Comparison of ENCODE assay signal across 9 cellular contexts in genomic region chr5:125006011-125006685, GRCh38.
DNase-seq lines count a peak whose midpoint lies in the region; ATAC-seq and TF ChIP-seq lines count a peak whose summit lies in the region.
"Had no signal": no experiment of that assay in that cellular context is flagged by ENCODE, and none has a peak within 500 bp of the region (broad histone marks: within the 10 kb centered on the region; RNA-seq: fewer than 3 reads in every experiment).

No MANE protein-coding gene starts in this region.

- H2AFZ ChIP-seq in osteoblast (ENCODE audit: low read length), result no peak overlapping the region

- DNase-seq in endodermal cell, result no peak
- DNase-seq in osteoblast (ENCODE audit: insufficient read length, low spot score, missing footprints), result no peak
- no peak for DNase-seq in left cardiac atrium
- DNase-seq in mucosa of gallbladder (ENCODE audit: low spot score), result no peak
- DNase-seq in T1000 (lab: John Stamatoyannopoulos, UW), result no peak

- TF ChIP-seq CTCF in endodermal cell (conservative IDR thresholded peaks at IDR 0.05) (no peak), osteoblast (IDR thresholded peaks at IDR 0.05; ENCODE audit: extremely low read depth, low read depth, low read length) (no peak)

- no peaks in the 10 kb centered on the region for H3K79me2 ChIP-seq in osteoblast (ENCODE audit: insufficient read depth, low read length)

- no peak overlapping the region for H3K27ac Mint-ChIP-seq in endodermal cell

- H3K9me3 ChIP-seq in HUES48 (ENCODE audit: control insufficient read depth, insufficient read depth, low read length) (no peaks in the 10 kb centered on the region), endodermal cell (ENCODE audit: control insufficient read depth, low read length) (no peaks in the 10 kb centered on the region), osteoblast (ENCODE audit: low read depth, low read length) (no peaks in the 10 kb centered on the region)
- H3K9me3 ChIP-seq: HAP-1 had no signal

- H3K36me3 ChIP-seq in HUES48 (ENCODE audit: control insufficient read depth, insufficient read depth, low read length), result no peaks in the 10 kb centered on the region
- H3K36me3 ChIP-seq in endodermal cell (ENCODE audit: control insufficient read depth, insufficient read depth, low read length), result no peaks in the 10 kb centered on the region
- H3K36me3 ChIP-seq in osteoblast (ENCODE audit: insufficient read depth, low read length), result no peaks in the 10 kb centered on the region
- H3K36me3 ChIP-seq: HAP-1 had no signal

- peaks cover 40% of the 10 kb centered on the region for H3K4me1 Mint-ChIP-seq in endodermal cell

- H3K9ac ChIP-seq in HUES48 (ENCODE audit: low read depth, low read length) (no peak overlapping the region), endodermal cell (ENCODE audit: extremely low read depth, low read length, poor library complexity, severe bottlenecking) (no peak overlapping the region)

- intact Hi-C loops in left cardiac atrium (cut with DNase I), result loop anchor here in 1 of 2 donors (10.0 kb wide), 1 partner anchor 91 kb away; no protein-coding TSS in a partner anchor

- H3K9me3 Mint-ChIP-seq in endodermal cell, result no peaks in the 10 kb centered on the region

- no peak overlapping the region for H3K4me3 Mint-ChIP-seq in endodermal cell

- H3K27me3 ChIP-seq in HUES48 (ENCODE audit: control insufficient read depth, insufficient read depth, low read length) (no peaks in the 10 kb centered on the region), endodermal cell (ENCODE audit: control insufficient read depth, insufficient read depth, low read length, poor library complexity, severe bottlenecking) (no peaks in the 10 kb centered on the region), osteoblast (ENCODE audit: insufficient read depth, low read length) (no peaks in the 10 kb centered on the region)

- ATAC-seq in GM18508 (IDR thresholded peaks at IDR 0.05; ENCODE audit: insufficient read depth, unreplicated experiment), result peak; percentile 50
- ATAC-seq in GM21737 (IDR thresholded peaks at IDR 0.05; ENCODE audit: unreplicated experiment), result peak; percentile 70
- no peak for ATAC-seq in left cardiac atrium

- no peaks in the 10 kb centered on the region for H3K36me3 Mint-ChIP-seq in endodermal cell (ENCODE audit: low read depth)

- H3K4me1 ChIP-seq in HUES48 (ENCODE audit: control insufficient read depth, insufficient read depth, low read length), result peaks cover 66% of the 10 kb centered on the region
- H3K4me1 ChIP-seq in endodermal cell (ENCODE audit: control insufficient read depth, insufficient read depth, low read length), result peaks cover 7% of the 10 kb centered on the region
- H3K4me1 ChIP-seq in osteoblast (ENCODE audit: insufficient read depth, low read length), result no peaks in the 10 kb centered on the region

- no peak overlapping the region for H3K4me3 ChIP-seq in HUES48 (ENCODE audit: low read depth, low read length)
- no peak overlapping the region for H3K4me3 ChIP-seq in endodermal cell (ENCODE audit: low read length)
- H3K4me3 ChIP-seq in osteoblast (ENCODE audit: insufficient read depth, low read length), result no peak overlapping the region
- H3K4me3 ChIP-seq: HAP-1 had no signal

- WGBS in endodermal cell (ENCODE audit: insufficient coverage in 1 of 2, insufficient read length in 1 of 2), 2 experiments, result 40% methylated on average over 5 of the region's 5 CpGs; no CpG with 5 or more reads in 1 of the 2 experiments

- H3K4me2 ChIP-seq in osteoblast (ENCODE audit: insufficient read depth, low read length), result no peak overlapping the region

- H3K27ac ChIP-seq in HUES48 (ENCODE audit: low read depth, low read length) (peak overlapping the region; percentile 56), endodermal cell (ENCODE audit: low read depth, low read length) (peak overlapping the region; percentile 45), osteoblast (ENCODE audit: low read depth, low read length) (no peak overlapping the region)

- H4K20me1 ChIP-seq in osteoblast (ENCODE audit: insufficient read depth, low read length), result no peaks in the 10 kb centered on the region

- H3K27me3 Mint-ChIP-seq in endodermal cell (ENCODE audit: insufficient read depth), result no peaks in the 10 kb centered on the region

Comparison
In these comparisons a context has a peak if more than half of its experiments do, and no peak if none do; other contexts are left out.
1. ATAC-seq: peak in GM18508 (single experiment) and GM21737 (single experiment); none in left cardiac atrium (0 of 2).